1 cellular context compared by ENCODE assay signal in genomic region chr12:122133192-122133950, GRCh38.
A peak's percentile ranks its signal among the peaks of the same experiment; 100 is the strongest.
TF ChIP-seq lines count a peak whose summit lies in the region.

No MANE protein-coding gene starts in this region.

TF ChIP-seq in HEK293, 187 proteins besides CTCF, POLR2A, EP300 and RAD21 (continued from another document):
- TF ChIP-seq PRDM10 (tag by site-specific recombination; IDR thresholded peaks at IDR 0.05): no peak
- TF ChIP-seq, protein P1, sequence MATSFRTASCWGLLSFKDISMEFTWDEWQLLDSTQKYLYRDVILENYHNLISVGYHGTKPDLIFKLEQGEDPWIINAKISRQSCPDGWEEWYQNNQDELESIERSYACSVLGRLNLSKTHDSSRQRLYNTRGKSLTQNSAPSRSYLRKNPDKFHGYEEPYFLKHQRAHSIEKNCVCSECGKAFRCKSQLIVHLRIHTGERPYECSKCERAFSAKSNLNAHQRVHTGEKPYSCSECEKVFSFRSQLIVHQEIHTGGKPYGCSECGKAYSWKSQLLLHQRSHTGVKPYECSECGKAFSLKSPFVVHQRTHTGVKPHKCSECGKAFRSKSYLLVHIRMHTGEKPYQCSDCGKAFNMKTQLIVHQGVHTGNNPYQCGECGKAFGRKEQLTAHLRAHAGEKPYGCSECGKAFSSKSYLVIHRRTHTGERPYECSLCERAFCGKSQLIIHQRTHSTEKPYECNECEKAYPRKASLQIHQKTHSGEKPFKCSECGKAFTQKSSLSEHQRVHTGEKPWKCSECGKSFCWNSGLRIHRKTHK (tag by site-specific recombination; IDR thresholded peaks at IDR 0.05): no peak
- no peak for TF ChIP-seq ZNF157 (tag by site-specific recombination; IDR thresholded peaks at IDR 0.05)
- no peak for TF ChIP-seq ZNF2 (tag by site-specific recombination; IDR thresholded peaks at IDR 0.05)
- TF ChIP-seq SCRT1 (tag by site-specific recombination; IDR thresholded peaks at IDR 0.05; ENCODE audit: borderline replicate concordance): no peak
- no peak for TF ChIP-seq ZXDB (tag by site-specific recombination; IDR thresholded peaks at IDR 0.05)
- no peak for TF ChIP-seq ZNF670 (tag by site-specific recombination; IDR thresholded peaks at IDR 0.05; ENCODE audit: low read depth)
- no peak for TF ChIP-seq ZNF121 (tag by site-specific recombination; IDR thresholded peaks at IDR 0.05)
- no peak for TF ChIP-seq ZNF792 (tag by site-specific recombination; IDR thresholded peaks at IDR 0.05)
- TF ChIP-seq ZNF549 (tag by site-specific recombination; IDR thresholded peaks at IDR 0.05): no peak
- TF ChIP-seq ZNF501 (tag by site-specific recombination; IDR thresholded peaks at IDR 0.05): no peak
- TF ChIP-seq KLF1 (tag by site-specific recombination; IDR thresholded peaks at IDR 0.05): no peak
- no peak for TF ChIP-seq MZF1 (tag by site-specific recombination; IDR thresholded peaks at IDR 0.05; ENCODE audit: borderline replicate concordance)
- TF ChIP-seq ZFHX2 (tag by site-specific recombination; conservative IDR thresholded peaks at IDR 0.05): peak; percentile 73
- TF ChIP-seq ZNF221 (tag by site-specific recombination; IDR thresholded peaks at IDR 0.05; ENCODE audit: borderline replicate concordance): no peak
TF ChIP-seq in HEK293: peak in this region for 3.
